ENCODE assay signal across 2 cellular contexts in genomic region chr4:108694423-108694822, GRCh38.
A peak's percentile ranks its signal among the peaks of the same experiment; 100 is the strongest.
TF ChIP-seq lines count a peak whose summit lies in the region.

No MANE protein-coding gene starts in this region.

TF ChIP-seq in liver, 16 proteins besides CTCF, POLR2A, EP300 and RAD21 (continued from another document):
- TF ChIP-seq YY1 (IDR thresholded peaks at IDR 0.05), result peak; percentile 38
- TF ChIP-seq ZBTB33 (IDR thresholded peaks at IDR 0.05), result peak; percentile 48
- no peak for TF ChIP-seq EGR1 (IDR thresholded peaks at IDR 0.05; ENCODE audit: low read depth in 2 of 2)
- TF ChIP-seq, protein P1, sequence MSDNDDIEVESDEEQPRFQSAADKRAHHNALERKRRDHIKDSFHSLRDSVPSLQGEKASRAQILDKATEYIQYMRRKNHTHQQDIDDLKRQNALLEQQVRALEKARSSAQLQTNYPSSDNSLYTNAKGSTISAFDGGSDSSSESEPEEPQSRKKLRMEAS (IDR thresholded peaks at IDR 0.05), result no peak
- TF ChIP-seq SP1 (IDR thresholded peaks at IDR 0.05), result peak; percentile 76

TF ChIP-seq in HepG2, 621 proteins besides CTCF, POLR2A, EP300 and RAD21 (continued from another document):
- no peak for TF ChIP-seq SMYD3 (CRISPR knock-in tag; IDR thresholded peaks at IDR 0.05)
- TF ChIP-seq ARNTL (CRISPR knock-in tag; IDR thresholded peaks at IDR 0.05), result no peak
- TF ChIP-seq ZNF501 (CRISPR knock-in tag; IDR thresholded peaks at IDR 0.05), result no peak
- no peak for TF ChIP-seq ZNF30 (CRISPR knock-in tag; IDR thresholded peaks at IDR 0.05)
- TF ChIP-seq NFYC (CRISPR knock-in tag; IDR thresholded peaks at IDR 0.05), result no peak
- no peak for TF ChIP-seq MAFG (CRISPR knock-in tag; IDR thresholded peaks at IDR 0.05)
- TF ChIP-seq SP140L (CRISPR knock-in tag; IDR thresholded peaks at IDR 0.05; ENCODE audit: borderline replicate concordance), result no peak
- TF ChIP-seq TBX3 (IDR thresholded peaks at IDR 0.05; ENCODE audit: borderline replicate concordance), result no peak
- no peak for TF ChIP-seq CHD2 (IDR thresholded peaks at IDR 0.05; ENCODE audit: low read depth, low read length)
- TF ChIP-seq ETV6 (CRISPR knock-in tag; conservative IDR thresholded peaks at IDR 0.05), result no peak
- TF ChIP-seq ZBTB40 (IDR thresholded peaks at IDR 0.05), result no peak
- no peak for TF ChIP-seq ZBTB40 (CRISPR knock-in tag; IDR thresholded peaks at IDR 0.05)
- no peak for TF ChIP-seq MXD4 (CRISPR knock-in tag; IDR thresholded peaks at IDR 0.05)
